ENCODE assay signal across 21 cellular contexts in the genomic region with DNA sequence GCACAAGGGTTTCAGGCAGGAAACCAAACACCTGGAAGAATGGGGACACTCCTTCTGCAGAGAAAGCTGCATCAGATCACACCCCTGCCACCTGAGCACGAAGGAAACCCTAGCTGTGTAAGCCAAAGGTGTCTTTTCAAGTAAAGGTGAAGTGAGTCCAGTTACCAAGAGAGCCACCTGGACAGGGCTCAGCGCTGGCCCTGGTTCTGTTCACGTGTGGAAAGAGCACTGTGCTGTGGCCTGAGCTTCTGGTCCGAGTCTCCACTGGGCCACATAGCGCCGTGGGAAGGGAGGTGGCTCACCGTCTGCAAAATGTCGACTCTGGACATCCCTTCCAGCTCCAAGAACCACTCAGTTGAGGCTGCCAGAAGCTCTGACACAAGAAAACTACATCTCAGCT.
"Had no signal": no experiment of that assay in that cellular context is flagged by ENCODE, and none has a peak within 500 bp of the region (broad histone marks: within the 10 kb centered on the region; RNA-seq: fewer than 3 reads in every experiment).

No MANE protein-coding gene starts in this region.

- H3K4me1 ChIP-seq: body of pancreas, lower lobe of right lung, tibial artery had no signal

- H3K9me3 Mint-ChIP-seq: activated CD4-positive, alpha-beta memory T cell treated with anti-CD3 and anti-CD28 coated beads for 36 hours; activated naive CD4-positive, alpha-beta T cell treated with anti-CD3 and anti-CD28 coated beads, Interleukin-2, amount 50 U/mL, for 24 hours; mesothelial cell of epicardium; naive thymus-derived CD8-positive, alpha-beta T cell; neural progenitor cell; stimulated activated naive CD8-positive, alpha-beta T cell treated with anti-CD3 and anti-CD28 coated beads, Interleukin-15, Interleukin-2, amounts not matched to agents 100 ng/mL and 50 ng/mL, for 24 hours had no signal

- FAIRE-seq: endometrium had no signal

- H3K36me3 ChIP-seq: cardiac muscle cell, lower lobe of right lung, neural progenitor cell, tibial artery had no signal

- H3K4me1 Mint-ChIP-seq: activated naive CD4-positive, alpha-beta T cell treated with anti-CD3 and anti-CD28 coated beads, Interleukin-2, amount 50 U/mL, for 24 hours had no signal

- H3K36me3 Mint-ChIP-seq: activated CD4-positive, alpha-beta memory T cell treated with anti-CD3 and anti-CD28 coated beads for 36 hours; mesothelial cell of epicardium; neural progenitor cell had no signal

- H3K27ac Mint-ChIP-seq: activated CD4-positive, alpha-beta memory T cell treated with anti-CD3 and anti-CD28 coated beads for 36 hours; activated naive CD4-positive, alpha-beta T cell treated with anti-CD3 and anti-CD28 coated beads, Interleukin-2, amount 50 U/mL, for 24 hours; naive thymus-derived CD8-positive, alpha-beta T cell; neural progenitor cell; progenitor cell of endocrine pancreas; stimulated activated naive CD8-positive, alpha-beta T cell treated with anti-CD3 and anti-CD28 coated beads, Interleukin-15, Interleukin-2, amounts not matched to agents 100 ng/mL and 50 ng/mL, for 24 hours; T-helper 17 cell had no signal

- H3K27me3 Mint-ChIP-seq: activated CD4-positive, alpha-beta memory T cell treated with anti-CD3 and anti-CD28 coated beads for 36 hours; activated naive CD4-positive, alpha-beta T cell treated with anti-CD3 and anti-CD28 coated beads, Interleukin-2, amount 50 U/mL, for 24 hours; stimulated activated naive CD8-positive, alpha-beta T cell treated with anti-CD3 and anti-CD28 coated beads, Interleukin-15, Interleukin-2, amounts not matched to agents 100 ng/mL and 50 ng/mL, for 24 hours; T-helper 17 cell had no signal

- DNase-seq: activated CD4-positive, alpha-beta memory T cell treated with anti-CD3 and anti-CD28 coated beads for 36 hours; activated CD4-positive, alpha-beta T cell treated with anti-CD3 and anti-CD28 coated beads for 4 hours; activated CD4-positive, CD25-positive, alpha-beta regulatory T cell; activated gamma-delta T cell treated with Interleukin-2 at 50 U/mL for 16 hours; activated T-cell treated with anti-CD3 and anti-CD28 coated beads, Interleukin-2, amount 50 U/mL, for 1 hour; anterior cingulate cortex; body of pancreas; foreskin fibroblast; lower lobe of right lung; naive thymus-derived CD8-positive, alpha-beta T cell; stimulated activated CD4-positive, alpha-beta T cell treated with anti-CD3 and anti-CD28 coated beads, Interleukin-4, amount 100 ng/mL, for 24 hours; substantia nigra; T-helper 17 cell; tibial artery had no signal

- H3K4me3 Mint-ChIP-seq: activated CD4-positive, alpha-beta memory T cell treated with anti-CD3 and anti-CD28 coated beads for 36 hours; activated naive CD4-positive, alpha-beta T cell treated with anti-CD3 and anti-CD28 coated beads, Interleukin-2, amount 50 U/mL, for 24 hours; mesothelial cell of epicardium; naive thymus-derived CD8-positive, alpha-beta T cell; neural progenitor cell; stimulated activated naive CD8-positive, alpha-beta T cell treated with anti-CD3 and anti-CD28 coated beads, Interleukin-15, Interleukin-2, amounts not matched to agents 100 ng/mL and 50 ng/mL, for 24 hours; T-helper 17 cell had no signal

- H3K27me3 ChIP-seq: body of pancreas, cardiac muscle cell, neural progenitor cell, tibial artery had no signal

- H3K9me3 ChIP-seq: body of pancreas, lower lobe of right lung, tibial artery had no signal

- H3K4me3 ChIP-seq: body of pancreas, cardiac muscle cell, lower lobe of right lung, neural progenitor cell, tibial artery had no signal

- H3K27ac ChIP-seq: body of pancreas, cardiac muscle cell, lower lobe of right lung, neural progenitor cell, tibial artery had no signal

- H3K9ac ChIP-seq: neural progenitor cell had no signal
